ENCODE assay signal across 29 cellular contexts in genomic region chr5:73957397-73958001, GRCh38.
DNase-seq lines count a peak whose midpoint lies in the region; ATAC-seq and TF ChIP-seq lines count a peak whose summit lies in the region.
"Had no signal": no experiment of that assay in that cellular context is flagged by ENCODE, and none has a peak within 500 bp of the region (broad histone marks: within the 10 kb centered on the region; RNA-seq: fewer than 3 reads in every experiment).

No MANE protein-coding gene starts in this region.

- H3K4me1 ChIP-seq in HEK293 (ENCODE audit: control insufficient read depth, insufficient read depth, low read length) = no peaks in the 10 kb centered on the region
- H3K4me1 ChIP-seq in OCI-LY7 (ENCODE audit: insufficient read depth, low read length, poor library complexity, severe bottlenecking) = peaks cover 45% of the 10 kb centered on the region
- H3K4me1 ChIP-seq: body of pancreas, uterus had no signal

- no TSS peak for BruUV-seq in OCI-LY7 (replicated peaks; lab: Mats Ljungman, UMichigan)

- TF ChIP-seq CTCF in HEK293 (tag by site-specific recombination; IDR thresholded peaks at IDR 0.05) = no peak
- no peak for TF ChIP-seq CTCF in OCI-LY7 (conservative IDR thresholded peaks at IDR 0.05; ENCODE audit: low read length)
- no peak for TF ChIP-seq CTCF in epithelial cell of esophagus (IDR thresholded peaks at IDR 0.05; ENCODE audit: insufficient read depth, low read depth, low read length, missing control alignments)
- TF ChIP-seq CTCF in nephron progenitor cell (IDR thresholded peaks at IDR 0.05) = no peak

- POLR2A ChIA-PET in HEK293 (lab: Yijun Ruan, JAX) (no interaction called here), OCI-LY7 (lab: Charles Lee) (interaction anchor here (0.7 to 1.4 kb wide), 2 partner anchors 17 to 391 kb away, joined by 3 to 4 read pairs; no protein-coding TSS in a partner anchor)

- DNase-seq in OCI-LY7 (ENCODE audit: low spot score) (no peak), epithelial cell of esophagus (ENCODE audit: low read depth) (peak; percentile 95), nephron progenitor cell (no peak), posterior vena cava (ENCODE audit: low spot score) (no peak), HuH-7.5 (ENCODE audit: low spot score) (no peak)
- DNase-seq: ACHN; activated CD8-positive, alpha-beta T cell treated with anti-CD3 and anti-CD28 coated beads, Interleukin-2, amount 10 ng/mL, durations not matched to agents 7 days and 5 days; activated naive CD4-positive, alpha-beta T cell treated with anti-CD3 and anti-CD28 coated beads for 36 hours; body of pancreas; CD4-positive, alpha-beta memory T cell; DMS153; immature natural killer cell; NCI-H1092 treated with DMSO at 0.1 percent for 48 hours; NCI-H2029 treated with DMSO at 0.1 percent for 48 hours; NCI-H226; NCI-H69; PC-9; Right ventricle myocardium superior; stimulated activated CD4-positive, alpha-beta T cell treated with anti-CD3 and anti-CD28 coated beads, Interleukin-12 subunit alpha, Interleukin-12 subunit beta, amount 100 ng/mL, for 4 hours; stimulated activated CD4-positive, alpha-beta T cell treated with anti-CD3 and anti-CD28 coated beads, Interleukin-2, amount 100 ng/mL, for 48 hours; stimulated activated naive CD8-positive, alpha-beta T cell treated with anti-CD3 and anti-CD28 coated beads, Interleukin-15, amount 100 ng/mL, for 72 hours; uterus had no signal

- H3K4me1 Mint-ChIP-seq in nephron progenitor cell = peaks cover 16% of the 10 kb centered on the region
- H3K4me1 Mint-ChIP-seq: CD4-positive, alpha-beta memory T cell; immature natural killer cell had no signal

- H3K27ac ChIP-seq in HEK293 (ENCODE audit: extremely low read depth, low read depth, low read length) (no peak overlapping the region), OCI-LY7 (ENCODE audit: low read depth, low read length, poor library complexity, severe bottlenecking) (no peak overlapping the region)
- H3K27ac ChIP-seq: body of pancreas, PC-9, uterus had no signal

- intact Hi-C loops in OCI-LY7 (cut with micrococcal nuclease; ENCODE audit: unreplicated experiment) = no loop called here
- intact Hi-C loops in posterior vena cava (cut with DNase I) = no loop called here

- peaks cover 3% of the 10 kb centered on the region for H3K27me3 Mint-ChIP-seq in nephron progenitor cell (ENCODE audit: low read depth, poor library complexity)
- H3K27me3 Mint-ChIP-seq: progenitor cell of endocrine pancreas had no signal

- ATAC-seq in HG02852 (IDR thresholded peaks at IDR 0.05; ENCODE audit: unreplicated experiment) = no peak
- ATAC-seq: activated CD8-positive, alpha-beta T cell treated with anti-CD3 and anti-CD28 coated beads, Interleukin-2, amount 10 ng/mL, durations not matched to agents 7 days and 5 days; body of pancreas; K562; sciatic nerve; stimulated activated naive CD8-positive, alpha-beta T cell treated with anti-CD3 and anti-CD28 coated beads, Interleukin-15, amount 100 ng/mL, for 72 hours had no signal

- H3K36me3 Mint-ChIP-seq in nephron progenitor cell (ENCODE audit: low read depth) = no peaks in the 10 kb centered on the region
- H3K36me3 Mint-ChIP-seq: CD4-positive, alpha-beta memory T cell; immature natural killer cell had no signal

- H3K9me2 ChIP-seq in OCI-LY7 (ENCODE audit: insufficient read depth, low read length) = no peaks in the 10 kb centered on the region

- H4K20me1 ChIP-seq in OCI-LY7 (ENCODE audit: insufficient read depth, low read length) = no peaks in the 10 kb centered on the region

- H3K9me3 ChIP-seq in HEK293 (ENCODE audit: control insufficient read depth, insufficient read depth, low read depth, low read length) (no peaks in the 10 kb centered on the region), OCI-LY7 (ENCODE audit: low read length) (peaks cover 5% of the 10 kb centered on the region; the same call in 1 of the 2 replicates)
- H3K9me3 ChIP-seq: body of pancreas, uterus had no signal

- no peaks in the 10 kb centered on the region for H3K79me2 ChIP-seq in OCI-LY7 (ENCODE audit: insufficient read depth, low read depth, low read length)

- peak overlapping the region; percentile 11 for H3K27ac Mint-ChIP-seq in nephron progenitor cell
- H3K27ac Mint-ChIP-seq: activated CD8-positive, alpha-beta T cell treated with anti-CD3 and anti-CD28 coated beads, Interleukin-2, amount 10 ng/mL, durations not matched to agents 7 days and 5 days; activated naive CD4-positive, alpha-beta T cell treated with anti-CD3 and anti-CD28 coated beads for 36 hours; B cell; CD4-positive, alpha-beta memory T cell; immature natural killer cell; progenitor cell of endocrine pancreas; stimulated activated naive CD8-positive, alpha-beta T cell treated with anti-CD3 and anti-CD28 coated beads, Interleukin-15, amount 100 ng/mL, for 72 hours; T-helper 2 cell treated with Interferon-gamma antibody and Interleukin-4, amounts not matched to agents 5 μg/mL and 100 μg/mL, for 36 hours had no signal

- no peak overlapping the region for H3K4me3 Mint-ChIP-seq in nephron progenitor cell
- H3K4me3 Mint-ChIP-seq: activated CD8-positive, alpha-beta T cell treated with anti-CD3 and anti-CD28 coated beads, Interleukin-2, amount 10 ng/mL, durations not matched to agents 7 days and 5 days; activated naive CD4-positive, alpha-beta T cell treated with anti-CD3 and anti-CD28 coated beads for 36 hours; B cell; immature natural killer cell; stimulated activated naive CD8-positive, alpha-beta T cell treated with anti-CD3 and anti-CD28 coated beads, Interleukin-15, amount 100 ng/mL, for 72 hours; T-helper 2 cell treated with Interferon-gamma antibody and Interleukin-4, amounts not matched to agents 5 μg/mL and 100 μg/mL, for 36 hours had no signal

- H3K4me2 ChIP-seq in OCI-LY7 (ENCODE audit: low read length) = 0 out of 2 replicates have a peak overlapping the region, but pooled peaks have one; percentile 35
- H3K4me2 ChIP-seq: PC-9 had no signal

- CTCF ChIA-PET in HEK293 (lab: Yijun Ruan, JAX) (no interaction called here), OCI-LY7 (lab: Charles Lee; ENCODE audit: unreplicated experiment) (no interaction called here)

- H3K9me3 Mint-ChIP-seq in nephron progenitor cell = peaks cover 4% of the 10 kb centered on the region
- H3K9me3 Mint-ChIP-seq: activated naive CD4-positive, alpha-beta T cell treated with anti-CD3 and anti-CD28 coated beads for 36 hours; immature natural killer cell; stimulated activated naive CD8-positive, alpha-beta T cell treated with anti-CD3 and anti-CD28 coated beads, Interleukin-15, amount 100 ng/mL, for 72 hours; T-helper 2 cell treated with Interferon-gamma antibody and Interleukin-4, amounts not matched to agents 5 μg/mL and 100 μg/mL, for 36 hours had no signal

- H2AFZ ChIP-seq in OCI-LY7 (ENCODE audit: low read length) = peak overlapping the region; percentile 13; the same call in 1 of the 2 replicates
- H2AFZ ChIP-seq: PC-9 had no signal

- no peak overlapping the region for H3K4me3 ChIP-seq in HEK293 (ENCODE audit: low read depth, low read length)
- no peak overlapping the region for H3K4me3 ChIP-seq in OCI-LY7 (ENCODE audit: low read depth, low read length, poor library complexity, severe bottlenecking)
- H3K4me3 ChIP-seq in epithelial cell of esophagus (ENCODE audit: low read length) = no peak overlapping the region
- H3K4me3 ChIP-seq: body of pancreas, K562, PC-9, uterus had no signal

- H3K36me3 ChIP-seq in HEK293 (ENCODE audit: control insufficient read depth in 2 of 2, insufficient read depth in 1 of 2, low read length in 2 of 2) (no peaks in the 10 kb centered on the region), OCI-LY7 (ENCODE audit: insufficient read depth, low read length) (no peaks in the 10 kb centered on the region)
- H3K36me3 ChIP-seq: uterus had no signal

TF ChIP-seq in HEK293, 187 proteins besides CTCF, POLR2A, EP300 and RAD21:
- TF ChIP-seq ZNF239 (tag by site-specific recombination; IDR thresholded peaks at IDR 0.05) = no peak
- TF ChIP-seq ZFHX2 (tag by site-specific recombination; conservative IDR thresholded peaks at IDR 0.05) = peak; percentile 58
- TF ChIP-seq EGR2 (tag by site-specific recombination; IDR thresholded peaks at IDR 0.05; ENCODE audit: low read depth) = peak; percentile 71; the same call in 1 of the 2 replicates
TF ChIP-seq in HEK293: peak in this region for 2.
